33 cellular contexts compared by ENCODE assay signal in the genomic region with DNA sequence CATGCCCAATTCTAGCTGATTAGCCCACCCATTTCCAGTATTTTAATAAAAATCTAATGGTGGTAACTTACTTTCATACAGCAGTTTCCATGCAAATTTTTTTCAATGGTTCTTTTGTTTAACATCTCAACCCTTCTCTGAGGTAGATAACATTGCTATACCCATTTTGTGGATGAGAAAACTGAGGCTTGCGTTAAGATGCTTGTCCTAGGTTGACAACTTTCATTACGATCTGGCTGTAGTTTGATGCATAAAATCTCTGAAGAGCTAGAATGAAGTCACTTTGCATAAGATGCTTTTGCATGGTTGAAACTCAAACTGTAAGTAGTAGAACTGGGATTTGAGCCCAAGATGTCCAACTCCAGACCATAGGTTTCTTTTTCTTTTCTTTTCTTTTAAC.
DNase-seq lines count a peak whose midpoint lies in the region; ATAC-seq, FAIRE-seq and TF ChIP-seq lines count a peak whose summit lies in the region.
"Had no signal": no experiment of that assay in that cellular context is flagged by ENCODE, and none has a peak within 500 bp of the region (broad histone marks: within the 10 kb centered on the region; RNA-seq: fewer than 3 reads in every experiment).

No MANE protein-coding gene starts in this region.

- no peak overlapping the region for H4K91ac ChIP-seq in H1 (replicated peaks; ENCODE audit: insufficient read length, low read length)

- H2AFZ ChIP-seq in HepG2 (ENCODE audit: low read length) = no peak overlapping the region
- no peak overlapping the region for H2AFZ ChIP-seq in K562 (ENCODE audit: low read depth, low read length)
- no peak overlapping the region for H2AFZ ChIP-seq in H1 (ENCODE audit: low read length)

- in situ Hi-C loops in HepG2 (cut with HindIII; ENCODE audit: extremely low pct_ligation_motif_present, low pct_unique_long_range_greater_than_20kb) (no loop called here), K562 (cut with MboI) (no loop called here)

- H2BK5ac ChIP-seq in H1 (ENCODE audit: low read depth, low read length) = no peak overlapping the region

- H3K18ac ChIP-seq in H1 (ENCODE audit: extremely low read depth, low read length) = no peak overlapping the region

- BruUV-seq in HepG2 (replicated peaks; lab: Mats Ljungman, UMichigan) (no TSS peak), K562 (replicated peaks; lab: Mats Ljungman, UMichigan) (no TSS peak)

- H3K23ac ChIP-seq in H1 (ENCODE audit: insufficient read length) = no peak overlapping the region

- H3K36me3 ChIP-seq in HepG2 (replicated peaks in 1 of 2; ENCODE audit: control insufficient read depth in 1 of 2, insufficient read depth in 2 of 2, low read length in 2 of 2) = no peaks in the 10 kb centered on the region
- no peaks in the 10 kb centered on the region for H3K36me3 ChIP-seq in right lobe of liver
- no peaks in the 10 kb centered on the region for H3K36me3 ChIP-seq in K562 (ENCODE audit: control insufficient read depth, insufficient read depth, low read length)
- no peaks in the 10 kb centered on the region for H3K36me3 ChIP-seq in H1 (ENCODE audit: control insufficient read depth in 2 of 4, insufficient read depth in 4 of 4, low read length in 3 of 4)
- no peaks in the 10 kb centered on the region for H3K36me3 ChIP-seq in small intestine (ENCODE audit: control insufficient read depth in 2 of 2, insufficient read depth in 2 of 2, low read length in 2 of 2)
- H3K36me3 ChIP-seq: BE2C; BLaER1; BLaER1 treated with 17β-estradiol and CSF1 and Interleukin-3, amounts not matched to agents 10 nM and 100 nM had no signal

- TF ChIP-seq EP300 in HepG2 (IDR thresholded peaks at IDR 0.05; ENCODE audit: low read depth in 2 of 2, low read length in 2 of 2) (no peak), HepG2 (CRISPR knock-in tag; IDR thresholded peaks at IDR 0.05; ENCODE audit: borderline replicate concordance) (no peak), K562 (IDR thresholded peaks at IDR 0.05; ENCODE audit: low read length) (no peak), H1 (IDR thresholded peaks at IDR 0.05; ENCODE audit: borderline replicate concordance in 1 of 2, low read depth in 2 of 2, low read length in 2 of 2) (no peak)

- 34% methylated on average over 2 of the region's 2 CpGs for WGBS in HepG2 (ENCODE audit: low lambda C conversion rate)
- 45% methylated on average over 2 of the region's 2 CpGs for WGBS in right lobe of liver (ENCODE audit: insufficient coverage, low coverage, low lambda C conversion rate, missing lambda C conversion rate)
- WGBS in K562 (ENCODE audit: insufficient coverage, low coverage, missing lambda C conversion rate) = 0% methylated on average over 2 of the region's 2 CpGs
- 92% methylated on average over 2 of the region's 2 CpGs; no CpG with 5 or more reads in 1 of the 2 experiments for WGBS in H1 (ENCODE audit: extremely low coverage in 1 of 2, insufficient coverage in 1 of 2, insufficient read length in 1 of 2, insufficient replicate concordance in 2 of 2, low coverage in 1 of 2, low lambda C conversion rate in 2 of 2, missing lambda C conversion rate in 1 of 2), 2 experiments
- 96 to 99% (median 96%) methylated on average over 2 of the region's 2 CpGs for WGBS in small intestine, 3 donors

- H3K79me2 ChIP-seq in HepG2 (ENCODE audit: insufficient read depth, low read length) = no peaks in the 10 kb centered on the region
- no peaks in the 10 kb centered on the region for H3K79me2 ChIP-seq in K562 (ENCODE audit: control insufficient read depth, insufficient read depth, low read length)
- H3K79me2 ChIP-seq in H1 (ENCODE audit: control insufficient read depth in 1 of 2, insufficient read depth in 2 of 2, low read length in 2 of 2) = no peaks in the 10 kb centered on the region

- H3K4ac ChIP-seq in H1 (replicated peaks; ENCODE audit: insufficient read length, low read depth, low read length) = no peak overlapping the region

- no peak overlapping the region for H3K14ac ChIP-seq in H1 (ENCODE audit: insufficient read length)

- no peak overlapping the region for H2AK5ac ChIP-seq in H1 (ENCODE audit: low read depth, low read length)

- CTCF ChIA-PET in HepG2 (lab: Yijun Ruan, JAX; ENCODE audit: low intra/inter-chr PET ratio, low total read pairs) (no interaction called here), K562 (lab: Yijun Ruan, JAX; ENCODE audit: low intra/inter-chr PET ratio) (no interaction called here), H1 (lab: Charles Lee; ENCODE audit: partially characterized antibody) (interaction anchor here (1.1 to 5.4 kb wide), 8 partner anchors 7 to 389 kb away, joined by 3 to 35 read pairs (median 4); no protein-coding TSS in a partner anchor)

- H2BK15ac ChIP-seq in H1 (ENCODE audit: low read length) = no peak overlapping the region

- H2BK12ac ChIP-seq in H1 (ENCODE audit: low read depth, low read length) = no peak overlapping the region

- intact Hi-C loops in HepG2 (cut with micrococcal nuclease; ENCODE audit: unreplicated experiment) = no loop called here
- intact Hi-C loops in right lobe of liver (cut with DNase I) = no loop called here
- intact Hi-C loops in K562 (cut with micrococcal nuclease) = no loop called here

- no peak overlapping the region for H3K27ac ChIP-seq in HepG2 (ENCODE audit: extremely low read length, insufficient read depth, low read length)
- H3K27ac ChIP-seq in right lobe of liver = no peak overlapping the region
- no peak overlapping the region for H3K27ac ChIP-seq in K562 (ENCODE audit: extremely low read depth, low read depth, low read length)
- no peak overlapping the region for H3K27ac ChIP-seq in H1 (ENCODE audit: low read depth, low read length)
- H3K27ac ChIP-seq in small intestine (ENCODE audit: low read depth in 1 of 2, low read length in 1 of 2) = no peak overlapping the region
- H3K27ac ChIP-seq: 22Rv1; A549; BLaER1; BLaER1 treated with 17β-estradiol and CSF1 and Interleukin-3, amounts not matched to agents 10 nM and 100 nM; C4-2B had no signal

- H3K9me1 ChIP-seq in K562 (ENCODE audit: control insufficient read depth, insufficient read depth, low read length) = no peaks in the 10 kb centered on the region

- no peak for DNase-seq in HepG2 (ENCODE audit: low spot score)
- no peak for DNase-seq in right lobe of liver
- no peak for DNase-seq in K562 (ENCODE audit: extremely low read depth in 1 of 4, low spot score in 3 of 4)
- no peak for DNase-seq in H1 (ENCODE audit: low read depth in 1 of 2, low spot score in 2 of 2)
- no peak for DNase-seq in small intestine
- DNase-seq: 8988T; ACHN; AML-193; BE2C; C1 segment of cervical spinal cord; Caco-2; Calu3; CD4-positive, alpha-beta memory T cell; CD4-positive, alpha-beta T cell; CD4-positive, CD25-positive, alpha-beta regulatory T cell; CD8-positive, alpha-beta memory T cell; CD8-positive, alpha-beta T cell; COR-L47; DMS 273 treated with DMSO at 0.1 percent for 48 hours; DMS153; DMS53; DMS79; DMS79 treated with DMSO at 0.1 percent for 48 hours; DND-41; EL had no signal

- H3K9me3 ChIP-seq in HepG2 (ENCODE audit: low read length) (no peaks in the 10 kb centered on the region), right lobe of liver (no peaks in the 10 kb centered on the region), K562 (replicated peaks; ENCODE audit: control insufficient read depth, insufficient read depth, low read depth, low read length) (no peaks in the 10 kb centered on the region), H1 (ENCODE audit: insufficient read depth in 2 of 2, low read depth in 1 of 2, low read length in 1 of 2) (no peaks in the 10 kb centered on the region), small intestine (ENCODE audit: control insufficient read depth, low read depth) (no peaks in the 10 kb centered on the region)
- H3K9me3 ChIP-seq: A549, BE2C, BLaER1, Caco-2 had no signal

- TF ChIP-seq RAD21 in HepG2 (CRISPR knock-in tag; IDR thresholded peaks at IDR 0.05) = no peak
- no peak for TF ChIP-seq RAD21 in K562 (CRISPR knock-in tag; conservative IDR thresholded peaks at IDR 0.05 in 1 of 2, IDR thresholded peaks at IDR 0.05 in 1 of 2)
- no peak for TF ChIP-seq RAD21 in H1 (IDR thresholded peaks at IDR 0.05 in 1 of 2, conservative IDR thresholded peaks at IDR 0.05 in 1 of 2; ENCODE audit: low read depth in 2 of 2, low read length in 2 of 2)

- FAIRE-seq in HepG2 (lab: Jason Lieb, UNC) = no peak
- FAIRE-seq in K562 (lab: Jason Lieb, UNC) = no peak
- FAIRE-seq in H1 (lab: Jason Lieb, UNC) = no peak
- no peak for FAIRE-seq in small intestine (lab: Jason Lieb, UNC)
- FAIRE-seq: A204.1, A549, D721Med had no signal

- TF ChIP-seq POLR2A in HepG2 (IDR thresholded peaks at IDR 0.05; ENCODE audit: insufficient read depth in 1 of 2, low read depth in 2 of 2, low read length in 2 of 2) (no peak), right lobe of liver (IDR thresholded peaks at IDR 0.05) (no peak), K562 (conservative IDR thresholded peaks at IDR 0.05) (no peak), H1 (IDR thresholded peaks at IDR 0.05; ENCODE audit: control extremely low read depth in 1 of 2, low read depth in 2 of 2, low read length in 2 of 2) (no peak)

- no peaks in the 10 kb centered on the region for H4K20me1 ChIP-seq in HepG2 (ENCODE audit: insufficient read depth, low read length)
- H4K20me1 ChIP-seq in K562 (replicated peaks; ENCODE audit: control insufficient read depth, insufficient read depth, low read length) = no peaks in the 10 kb centered on the region
- H4K20me1 ChIP-seq in H1 (replicated peaks in 1 of 2; ENCODE audit: control insufficient read depth in 1 of 2, insufficient read depth in 2 of 2, low read length in 2 of 2) = no peaks in the 10 kb centered on the region
- H4K20me1 ChIP-seq: BLaER1; BLaER1 treated with 17β-estradiol and CSF1 and Interleukin-3, amounts not matched to agents 10 nM and 100 nM had no signal

- H2BK20ac ChIP-seq in H1 (ENCODE audit: low read length) = no peak overlapping the region

- no peaks in the 10 kb centered on the region for H3K79me1 ChIP-seq in H1 (ENCODE audit: low read depth, low read length)

- no peak overlapping the region for H3K56ac ChIP-seq in H1 (replicated peaks; ENCODE audit: insufficient read length, low read depth, low read length)

- TF ChIP-seq CTCF in HepG2 (CRISPR knock-in tag; IDR thresholded peaks at IDR 0.05) (no peak), right lobe of liver (IDR thresholded peaks at IDR 0.05) (no peak), K562 (IDR thresholded peaks at IDR 0.05 in 2 of 3, conservative IDR thresholded peaks at IDR 0.05 in 1 of 3; ENCODE audit: insufficient read depth in 2 of 3, low read depth in 1 of 3, low read length in 3 of 3) (no peak), H1 (IDR thresholded peaks at IDR 0.05; ENCODE audit: control extremely low read depth in 1 of 3, insufficient read depth in 1 of 3, low read depth in 1 of 3, low read length in 3 of 3) (no peak)

- H3K9ac ChIP-seq in HepG2 (ENCODE audit: insufficient read depth, low read depth, low read length) = no peak overlapping the region
- no peak overlapping the region for H3K9ac ChIP-seq in K562 (ENCODE audit: insufficient read depth in 1 of 2, low read depth in 2 of 2, low read length in 2 of 2)
- H3K9ac ChIP-seq in H1 (replicated peaks in 1 of 4; ENCODE audit: extremely low read depth in 1 of 4, low read depth in 3 of 4, low read length in 3 of 4) = no peak overlapping the region
- H3K9ac ChIP-seq: BLaER1; BLaER1 treated with 17β-estradiol and CSF1 and Interleukin-3, amounts not matched to agents 10 nM and 100 nM had no signal

- H3K4me2 ChIP-seq in HepG2 (ENCODE audit: low read depth, low read length) = no peak overlapping the region
- H3K4me2 ChIP-seq in K562 (ENCODE audit: insufficient read depth, low read length) = no peak overlapping the region
- H3K4me2 ChIP-seq in H1 (ENCODE audit: insufficient read depth in 1 of 2, low read depth in 2 of 2, low read length in 2 of 2) = no peak overlapping the region
- H3K4me2 ChIP-seq: A549; BLaER1; BLaER1 treated with 17β-estradiol and CSF1 and Interleukin-3, amounts not matched to agents 10 nM and 100 nM had no signal

- no peak overlapping the region for H4K8ac ChIP-seq in H1 (ENCODE audit: extremely low read depth, insufficient read depth, low read length)

- H3K4me1 ChIP-seq in HepG2 (ENCODE audit: insufficient read depth, low read length) = no peaks in the 10 kb centered on the region
- H3K4me1 ChIP-seq in right lobe of liver = no peaks in the 10 kb centered on the region
- H3K4me1 ChIP-seq in K562 (replicated peaks in 1 of 2; ENCODE audit: control insufficient read depth in 2 of 2, insufficient read depth in 2 of 2, low read length in 2 of 2) = no peaks in the 10 kb centered on the region
- H3K4me1 ChIP-seq in H1 (replicated peaks in 1 of 4; ENCODE audit: control insufficient read depth in 3 of 4, insufficient read depth in 4 of 4, low read length in 3 of 4) = no peaks in the 10 kb centered on the region
- H3K4me1 ChIP-seq in small intestine (ENCODE audit: control insufficient read depth in 2 of 2, insufficient read depth in 1 of 2, low read depth in 1 of 2, low read length in 1 of 2) = no peaks in the 10 kb centered on the region
- H3K4me1 ChIP-seq: BE2C; BLaER1; BLaER1 treated with 17β-estradiol and CSF1 and Interleukin-3, amounts not matched to agents 10 nM and 100 nM; Caco-2 had no signal

- no peaks in the 10 kb centered on the region for H3K27me3 ChIP-seq in HepG2 (ENCODE audit: control insufficient read depth in 1 of 2, insufficient read depth in 2 of 2, low read length in 2 of 2)
- no peaks in the 10 kb centered on the region for H3K27me3 ChIP-seq in right lobe of liver
- no peaks in the 10 kb centered on the region; a peak in 1 of 5 replicates for H3K27me3 ChIP-seq in K562 (ENCODE audit: control insufficient read depth in 2 of 2, insufficient read depth in 2 of 2, low read length in 2 of 2)
- no peaks in the 10 kb centered on the region; a peak in 1 of 7 replicates for H3K27me3 ChIP-seq in H1 (replicated peaks in 1 of 4; ENCODE audit: control insufficient read depth in 3 of 4, extremely low read depth in 1 of 4, insufficient read depth in 3 of 4, low read length in 3 of 4)
- H3K27me3 ChIP-seq in small intestine (ENCODE audit: control insufficient read depth in 2 of 2, insufficient read depth in 2 of 2, low read length in 2 of 2) = no peaks in the 10 kb centered on the region
- H3K27me3 ChIP-seq: BE2C; BLaER1; BLaER1 treated with 17β-estradiol and CSF1 and Interleukin-3, amounts not matched to agents 10 nM and 100 nM had no signal

- no peak overlapping the region for H3K4me3 ChIP-seq in HepG2 (replicated peaks in 1 of 3; ENCODE audit: insufficient read depth in 1 of 3, low read depth in 2 of 3, low read length in 3 of 3)
- H3K4me3 ChIP-seq in right lobe of liver = no peak overlapping the region
- no peak overlapping the region for H3K4me3 ChIP-seq in K562
- H3K4me3 ChIP-seq in H1 (ENCODE audit: extremely low read depth in 1 of 4, insufficient read depth in 2 of 4, low read depth in 3 of 4, low read length in 4 of 4) = no peak overlapping the region
- H3K4me3 ChIP-seq in small intestine (ENCODE audit: low read depth in 1 of 2, low read length in 2 of 2) = no peak overlapping the region
- H3K4me3 ChIP-seq: A549; BLaER1; BLaER1 treated with 17β-estradiol and CSF1 and Interleukin-3, amounts not matched to agents 10 nM and 100 nM had no signal

- no peak overlapping the region for H2BK120ac ChIP-seq in H1 (replicated peaks; ENCODE audit: low read depth, low read length)

- peaks cover 2% of the 10 kb centered on the region; the same call in 1 of the 2 replicates for H3K23me2 ChIP-seq in H1 (ENCODE audit: low read depth, low read length)

- ATAC-seq in HepG2 = no peak
- ATAC-seq in right lobe of liver = no peak
- no peak for ATAC-seq in K562
- ATAC-seq in GM21786 (IDR thresholded peaks at IDR 0.05; ENCODE audit: unreplicated experiment) = no peak
- ATAC-seq: A549; CD8-positive, alpha-beta T cell had no signal

- POLR2A ChIA-PET in HepG2 (lab: Yijun Ruan, JAX) = no interaction called here
- POLR2A ChIA-PET in K562 (lab: Yijun Ruan, JAX) = no interaction called here
- POLR2A ChIA-PET in H1 (lab: Charles Lee; ENCODE audit: partially characterized antibody) = no interaction called here

- no peak overlapping the region for H4K5ac ChIP-seq in H1 (ENCODE audit: insufficient read length, low read depth, low read length)
